Comparison of ENCODE assay signal across 12 cellular contexts in genomic region chr21:45517249-45518065, GRCh38. TPM values are rescaled to one million over a fixed set of nuclear protein-coding genes. Genes with fewer than 3 reads are reported as not detected.
DNase-seq lines count a peak whose midpoint lies in the region; ATAC-seq and TF ChIP-seq lines count a peak whose summit lies in the region.
"Had no signal": no experiment of that assay in that cellular context is flagged by ENCODE, and none has a peak within 500 bp of the region (broad histone marks: within the 10 kb centered on the region; RNA-seq: fewer than 3 reads in every experiment).

No MANE protein-coding gene starts in this region.

- H3K9me3 ChIP-seq in right atrium auricular region: peaks cover 0 to 46% of the 10 kb centered on the region in 2 donors

- DNase-seq in Right ventricle myocardium inferior (ENCODE audit: missing footprints) (peak; percentile 70), right atrium auricular region (ENCODE audit: low spot score) (no peak), cardiac septum (ENCODE audit: low spot score) (peak; percentile 87), hypothalamus (lab: John Stamatoyannopoulos, UW) (no peak), NCI-H1436 (lab: John Stamatoyannopoulos, UW) (no peak), iPS-NIHi7 (ENCODE audit: extremely low spot score) (no peak)
- DNase-seq: NCI-H2107; stimulated activated naive B cell treated with anti-CD40 and anti-IgM and Interleukin-4, amounts not matched to agents 10 μg/mL and 1 μg/mL and 100 μg/mL, for 72 hours had no signal

- H3K27me3 ChIP-seq in right atrium auricular region: no peaks in the 10 kb centered on the region
- H3K27me3 ChIP-seq: heart right ventricle had no signal

- ATAC-seq in Right ventricle myocardium inferior (no peak), HG03159 (IDR thresholded peaks at IDR 0.05; ENCODE audit: unreplicated experiment) (no peak)
- ATAC-seq: heart right ventricle; SK-N-SH treated with all-trans-retinoic acid at 6 μM for 48 hours; stimulated activated naive B cell treated with anti-CD40 and anti-IgM and Interleukin-4, amounts not matched to agents 10 μg/mL and 1 μg/mL and 100 μg/mL, for 72 hours had no signal

- no peaks in the 10 kb centered on the region for H3K4me1 ChIP-seq in right atrium auricular region

- H3K27ac ChIP-seq in right atrium auricular region (no peak overlapping the region), VCaP (peak overlapping the region; percentile 100)

- intact Hi-C loops in Right ventricle myocardium inferior (cut with DNase I): no loop called here
- intact Hi-C loops in cardiac septum (cut with DNase I): no loop called here

- TF ChIP-seq CTCF in right atrium auricular region (IDR thresholded peaks at IDR 0.05) (no peak), VCaP (conservative IDR thresholded peaks at IDR 0.05) (no peak)

- no peaks in the 10 kb centered on the region for H3K36me3 ChIP-seq in right atrium auricular region

- H3K4me3 ChIP-seq in right atrium auricular region: no peak overlapping the region
- H3K4me3 ChIP-seq: heart right ventricle had no signal

RNA-seq across cellular contexts. Expression of gene SLC19A1, which starts 24.8 kb away (rescaled TPM):
- total RNA-seq in Right ventricle myocardium inferior (8.2 TPM), right atrium auricular region (1 to 10 TPM; 2.2 to 5.3 TPM), cardiac septum (2.7 TPM)

Comparison
In these comparisons a context has a peak if more than half of its experiments do, and no peak if none do; other contexts are left out.
1. DNase-seq: peak in Right ventricle myocardium inferior (single experiment) and cardiac septum (single experiment); none in right atrium auricular region (single experiment), hypothalamus (0 of 51), NCI-H1436 (single experiment) and iPS-NIHi7 (single experiment).